Comparison of ENCODE assay signal across 23 cellular contexts in the genomic region with DNA sequence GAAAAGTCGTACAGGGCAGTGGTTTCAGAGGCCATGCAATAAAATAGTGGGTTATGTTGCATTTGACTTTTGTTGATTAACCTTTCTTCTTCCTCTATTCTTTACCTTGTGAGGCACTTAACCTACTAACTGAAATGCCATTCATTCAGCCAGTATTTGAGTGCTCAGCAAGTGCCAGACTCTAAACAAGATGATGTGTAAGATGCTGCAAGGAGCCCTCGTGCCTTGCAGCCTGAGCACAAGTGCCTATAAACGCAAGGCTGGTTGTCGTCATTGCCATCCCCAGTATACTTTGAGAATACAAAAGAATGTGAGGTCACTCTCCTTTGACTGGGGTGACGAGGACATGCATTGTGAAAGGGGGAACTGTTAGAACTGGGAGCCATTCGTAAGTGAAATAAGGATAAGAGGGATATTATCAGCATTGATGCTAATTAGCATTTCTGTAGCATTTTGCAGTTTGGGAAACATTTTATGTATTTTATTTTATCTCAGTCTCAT.
"Had no signal": no experiment of that assay in that cellular context is flagged by ENCODE, and none has a peak within 500 bp of the region (broad histone marks: within the 10 kb centered on the region; RNA-seq: fewer than 3 reads in every experiment).

No MANE protein-coding gene starts in this region.

- H3K4me1 ChIP-seq: psoas muscle had no signal

- H3K4me3 ChIP-seq: gastrocnemius medialis, heart left ventricle, hepatocyte, psoas muscle, skin epidermis, spleen, thoracic aorta, transverse colon had no signal

- H3K4me3 Mint-ChIP-seq: naive thymus-derived CD8-positive, alpha-beta T cell; nephron progenitor cell; stimulated activated naive B cell treated with anti-CD40 and anti-IgM and Interleukin-4, amounts not matched to agents 10 μg/mL and 1 μg/mL and 100 μg/mL, for 72 hours; stimulated activated naive CD8-positive, alpha-beta T cell treated with anti-CD3 and anti-CD28 coated beads, Interleukin-15, Interleukin-2, amounts not matched to agents 100 ng/mL and 50 ng/mL, for 24 hours had no signal

- H2AFZ ChIP-seq: hepatocyte had no signal

- H3K27me3 ChIP-seq: gastrocnemius medialis, heart left ventricle, hepatocyte, spleen, transverse colon had no signal

- H3K36me3 ChIP-seq: gastrocnemius medialis, heart left ventricle, spleen, thoracic aorta, transverse colon had no signal

- H3K27ac Mint-ChIP-seq: naive thymus-derived CD8-positive, alpha-beta T cell; nephron progenitor cell; stimulated activated naive B cell treated with anti-CD40 and anti-IgM and Interleukin-4, amounts not matched to agents 10 μg/mL and 1 μg/mL and 100 μg/mL, for 72 hours; stimulated activated naive CD8-positive, alpha-beta T cell treated with anti-CD3 and anti-CD28 coated beads, Interleukin-15, Interleukin-2, amounts not matched to agents 100 ng/mL and 50 ng/mL, for 24 hours had no signal

- H3K36me3 Mint-ChIP-seq: naive thymus-derived CD8-positive, alpha-beta T cell; stimulated activated naive B cell treated with anti-CD40 and anti-IgM and Interleukin-4, amounts not matched to agents 10 μg/mL and 1 μg/mL and 100 μg/mL, for 72 hours had no signal

- ATAC-seq: esophagus mucosa; gastrocnemius medialis; heart left ventricle; left lobe of liver; naive thymus-derived CD8-positive, alpha-beta T cell; psoas muscle; right cardiac atrium; stimulated activated naive B cell treated with anti-CD40 and anti-IgM and Interleukin-4, amounts not matched to agents 10 μg/mL and 1 μg/mL and 100 μg/mL, for 72 hours had no signal

- DNase-seq: cortex of kidney; foreskin fibroblast; gastrocnemius medialis; heart left ventricle; kidney; mammary epithelial cell; mesendoderm; naive thymus-derived CD8-positive, alpha-beta T cell; nephron progenitor cell; nucleus accumbens; psoas muscle; right cardiac atrium; spleen; stimulated activated CD4-positive, alpha-beta T cell treated with anti-CD3 and anti-CD28 coated beads, Interleukin-4, amount 100 ng/mL, for 4 hours; stimulated activated naive B cell treated with anti-CD40 and anti-IgM and Interleukin-4, amounts not matched to agents 10 μg/mL and 1 μg/mL and 100 μg/mL, for 72 hours; transverse colon had no signal

- H3K27ac ChIP-seq: epithelial cell of prostate, gastrocnemius medialis, heart left ventricle, hepatocyte, psoas muscle, skin epidermis, spleen, thoracic aorta, transverse colon had no signal

- FAIRE-seq: kidney had no signal

- H3K9me3 Mint-ChIP-seq: naive thymus-derived CD8-positive, alpha-beta T cell; nephron progenitor cell; stimulated activated naive B cell treated with anti-CD40 and anti-IgM and Interleukin-4, amounts not matched to agents 10 μg/mL and 1 μg/mL and 100 μg/mL, for 72 hours; stimulated activated naive CD8-positive, alpha-beta T cell treated with anti-CD3 and anti-CD28 coated beads, Interleukin-15, Interleukin-2, amounts not matched to agents 100 ng/mL and 50 ng/mL, for 24 hours had no signal

- H3K4me2 ChIP-seq: hepatocyte had no signal

- H3K9me3 ChIP-seq: gastrocnemius medialis, heart left ventricle, psoas muscle, spleen, thoracic aorta, transverse colon had no signal
